In genomic region chr6:28336284-28337024, GRCh38 we compare ENCODE assay signal across 8 cellular contexts. TPM values are rescaled to one million over a fixed set of nuclear protein-coding genes. Genes with fewer than 3 reads are reported as not detected.
DNase-seq lines count a peak whose midpoint lies in the region; ATAC-seq and TF ChIP-seq lines count a peak whose summit lies in the region.

No MANE protein-coding gene starts in this region.

- TF ChIP-seq POLR2A in tibial nerve (IDR thresholded peaks at IDR 0.05), result no peak

- peak overlapping the region; percentile 87 to 98 for H3K9ac ChIP-seq in liver (ENCODE audit: low read depth in 1 of 2, low read length in 2 of 2)

- DNase-seq in activated gamma-delta T cell treated with Interleukin-2 at 50 U/mL for 16 hours, result peak; percentile 8
- DNase-seq in activated gamma-delta T cell (lab: John Stamatoyannopoulos, UW), result no peak
- peak; percentile 74 for DNase-seq in NOMO-1 treated with DMSO at 0.1 percent for 48 hours (lab: John Stamatoyannopoulos, UW; ENCODE audit: unreplicated experiment)
- peak; percentile 12 for DNase-seq in central memory CD4-positive, alpha-beta T cell
- DNase-seq in tibial nerve (ENCODE audit: low spot score in 2 of 2), result peak in 1 of 2 donors; percentile 40

- H3K9me3 ChIP-seq in liver (ENCODE audit: control insufficient read depth in 4 of 4, low read length in 3 of 4) (no peaks in the 10 kb centered on the region), tibial nerve (no peaks in the 10 kb centered on the region)

- peak in 1 of 2 donors; percentile 2 for TF ChIP-seq RAD21 in liver (IDR thresholded peaks at IDR 0.05)

- H3K4me3 ChIP-seq in liver (ENCODE audit: low read depth in 1 of 3, low read length in 3 of 3), result peak overlapping the region; percentile 68 to 87 (median 86)
- H3K4me3 ChIP-seq in tibial nerve, result peak overlapping the region; percentile 50 to 92 (median 70)

- 7% methylated on average over 20 of the region's 20 CpGs for WGBS in liver
- 4 to 5% methylated on average over 20 of the region's 20 CpGs for WGBS in tibial nerve, 2 donors

- TF ChIP-seq CTCF in liver (IDR thresholded peaks at IDR 0.05; ENCODE audit: low read depth, low read length, missing input control), result no peak
- TF ChIP-seq CTCF in tibial nerve (IDR thresholded peaks at IDR 0.05), result no peak

- H3K27me3 ChIP-seq in liver (ENCODE audit: control insufficient read depth in 4 of 4, insufficient read depth in 4 of 4, low read length in 3 of 4), result no peaks in the 10 kb centered on the region
- no peaks in the 10 kb centered on the region for H3K27me3 ChIP-seq in tibial nerve

- ATAC-seq in HG02973 (IDR thresholded peaks at IDR 0.05; ENCODE audit: unreplicated experiment) (peak; percentile 31), HG03045 (IDR thresholded peaks at IDR 0.05; ENCODE audit: unreplicated experiment) (no peak)

- TF ChIP-seq EP300 in tibial nerve (IDR thresholded peaks at IDR 0.05), result no peak

- H3K27ac ChIP-seq in liver (ENCODE audit: low read depth in 1 of 2, low read length in 2 of 2) (peak overlapping the region; percentile 92 to 97), tibial nerve (peak overlapping the region; percentile 93 to 99 (median 94))

- H3K4me1 ChIP-seq in liver (ENCODE audit: control insufficient read depth in 4 of 4, insufficient read depth in 4 of 4, low read length in 3 of 4), result peaks cover 1 to 14% (median 4%) of the 10 kb centered on the region in 4 donors
- peaks cover 0 to 24% (median 8%) of the 10 kb centered on the region in 4 donors for H3K4me1 ChIP-seq in tibial nerve

- H3K36me3 ChIP-seq in liver (ENCODE audit: control insufficient read depth in 4 of 4, insufficient read depth in 3 of 4, low read depth in 1 of 4, low read length in 3 of 4) (no peaks in the 10 kb centered on the region), tibial nerve (peaks cover 0 to 4% (median 0%) of the 10 kb centered on the region in 3 donors)

TF ChIP-seq in liver, 16 proteins besides CTCF, POLR2A, EP300 and RAD21:
- TF ChIP-seq GABPA (IDR thresholded peaks at IDR 0.05 in 1 of 2, conservative IDR thresholded peaks at IDR 0.05 in 1 of 2), result peak in 1 of 2 donors; percentile 37
- no peak for TF ChIP-seq FOXA2 (IDR thresholded peaks at IDR 0.05)
TF ChIP-seq in liver: peak in this region for 1.

RNA-seq across cellular contexts. Expression of gene ZSCAN31, which starts 0.5 kb away (rescaled TPM):
- 10 to 100 TPM in 1 of 2 donors, 1 to 10 TPM in 1; 3.9 to 10.2 TPM for total RNA-seq in liver
- polyA plus RNA-seq in liver, result 1 to 10 TPM; 3.3 to 3.4 TPM
- total RNA-seq in tibial nerve, result 10 to 100 TPM in 2 of 4 donors, 1 to 10 TPM in 2; 6.3 to 12.8 (median 9.2) TPM

RNA-seq across cellular contexts. Expression of gene ZKSCAN3, which starts 13.3 kb away (rescaled TPM):
- total RNA-seq in liver, result 1 to 10 TPM; 2.8 to 8.8 TPM
- 1 to 10 TPM in 1 of 2 donors, under 1 TPM in 1; 0.93 to 1.1 TPM for polyA plus RNA-seq in liver
- 10 to 100 TPM in 1 of 4 donors, 1 to 10 TPM in 3; 4.5 to 15.1 (median 7.1) TPM for total RNA-seq in tibial nerve

RNA-seq across cellular contexts. Expression of gene PGBD1, which starts 55.1 kb away (rescaled TPM):
- 1 to 10 TPM; 1.0 to 3.7 TPM for total RNA-seq in liver
- under 1 TPM; 0.74 to 0.93 TPM for polyA plus RNA-seq in liver
- 1 to 10 TPM; 5.0 to 6.9 (median 6.5) TPM for total RNA-seq in tibial nerve
